ENCODE assay signal across 22 cellular contexts in the genomic region with DNA sequence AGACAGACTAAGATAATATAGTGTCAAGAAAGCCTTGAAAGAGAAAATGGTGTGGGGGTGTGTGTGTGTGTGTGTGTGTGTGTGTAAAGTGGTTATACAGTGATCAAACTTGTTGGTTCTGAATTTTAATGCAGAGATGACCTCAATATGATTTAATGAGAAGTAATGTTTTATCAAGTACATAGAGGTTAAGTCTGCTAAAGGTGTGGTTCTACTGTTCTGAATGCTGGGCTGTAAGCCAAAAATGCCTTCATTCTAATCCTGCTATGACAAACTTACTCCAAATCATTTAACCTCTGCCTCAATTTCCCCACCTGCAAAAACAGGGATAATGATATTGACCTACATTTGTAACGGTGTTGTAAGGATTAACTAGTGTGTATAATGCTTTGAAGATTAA.
"Had no signal": no experiment of that assay in that cellular context is flagged by ENCODE, and none has a peak within 500 bp of the region (broad histone marks: within the 10 kb centered on the region; RNA-seq: fewer than 3 reads in every experiment).

No MANE protein-coding gene starts in this region.

- H3K9me3 ChIP-seq: esophagus squamous epithelium, mucosa of descending colon, suprapubic skin, thyroid gland, upper lobe of left lung, uterus had no signal

- H3K4me2 ChIP-seq: hepatocyte had no signal

- H3K4me1 ChIP-seq: suprapubic skin, thyroid gland, upper lobe of left lung, uterus had no signal

- H3K4me3 ChIP-seq: dorsolateral prefrontal cortex, esophagus squamous epithelium, hepatocyte, mucosa of descending colon, suprapubic skin, thyroid gland, upper lobe of left lung, uterus had no signal

- H2AFZ ChIP-seq: hepatocyte had no signal

- ATAC-seq: left colon; mucosa of descending colon; naive thymus-derived CD8-positive, alpha-beta T cell; right cardiac atrium; stimulated activated effector memory CD8-positive, alpha-beta T cell treated with anti-CD3 and anti-CD28 coated beads, Interleukin-12 subunit alpha, Interleukin-12 subunit beta, amount 100 ng/mL, for 72 hours; stimulated activated naive CD8-positive, alpha-beta T cell treated with anti-CD3 and anti-CD28 coated beads, Interleukin-15, Interleukin-2, amounts not matched to agents 100 U/mL and 50 U/mL, for 24 hours had no signal

- H3K27me3 ChIP-seq: dorsolateral prefrontal cortex, esophagus squamous epithelium, hepatocyte, suprapubic skin, thyroid gland, upper lobe of left lung, uterus had no signal

- H3K79me2 ChIP-seq: hepatocyte had no signal

- H3K36me3 ChIP-seq: esophagus squamous epithelium, suprapubic skin, thyroid gland, upper lobe of left lung, uterus had no signal

- DNase-seq: cortex of kidney; dorsolateral prefrontal cortex; effector CD8-positive, alpha-beta T cell; esophagus squamous epithelium; foreskin melanocyte; head of caudate nucleus; left colon; mucosa of descending colon; naive thymus-derived CD8-positive, alpha-beta T cell; posterior cingulate gyrus; right cardiac atrium; small intestine; stimulated activated CD4-positive, alpha-beta T cell treated with anti-CD3 and anti-CD28 coated beads, Interleukin-12 subunit alpha, Interleukin-12 subunit beta, amount 100 ng/mL, for 4 hours; stimulated activated CD4-positive, alpha-beta T cell treated with anti-CD3 and anti-CD28 coated beads, Interleukin-2, amount 100 ng/mL, for 48 hours; stimulated activated CD8-positive, alpha-beta memory T cell treated with anti-CD3 and anti-CD28 coated beads, Interleukin-4, amount 100 ng/mL, for 48 hours; stimulated activated naive CD8-positive, alpha-beta T cell treated with anti-CD3 and anti-CD28 coated beads, Interleukin-15, Interleukin-2, amounts not matched to agents 100 U/mL and 50 U/mL, for 24 hours; thyroid gland; upper lobe of left lung; uterus had no signal

- H3K27ac ChIP-seq: dorsolateral prefrontal cortex, esophagus squamous epithelium, hepatocyte, suprapubic skin, thyroid gland, upper lobe of left lung, uterus had no signal
